In the genomic region with DNA sequence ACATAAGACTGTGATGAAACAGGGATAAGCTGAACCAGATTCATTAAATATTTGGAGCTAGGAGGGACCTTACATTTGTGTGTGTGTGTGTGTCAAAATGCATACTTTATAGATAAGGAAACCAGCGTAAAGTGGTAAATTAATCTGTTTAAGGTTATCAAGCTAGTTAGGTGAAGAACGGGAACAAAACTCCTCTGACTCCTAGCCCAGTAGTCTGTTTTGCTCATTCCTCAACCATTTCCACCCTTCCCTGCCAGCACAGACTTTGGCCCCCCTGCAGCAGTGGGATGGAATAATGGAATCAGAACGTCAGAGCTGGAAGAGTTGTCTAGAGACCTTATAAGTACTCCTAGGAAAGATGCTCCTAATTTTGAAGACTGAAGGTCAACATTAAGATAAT, we compare ENCODE assay signal across 20 cellular contexts. TPM values are rescaled to one million over a fixed set of nuclear protein-coding genes. Genes with fewer than 3 reads are reported as not detected.
A peak's percentile ranks its signal among the peaks of the same experiment; 100 is the strongest.
DNase-seq lines count a peak whose midpoint lies in the region; ATAC-seq, FAIRE-seq and TF ChIP-seq lines count a peak whose summit lies in the region.
"Had no signal": no experiment of that assay in that cellular context is flagged by ENCODE, and none has a peak within 500 bp of the region (broad histone marks: within the 10 kb centered on the region; RNA-seq: fewer than 3 reads in every experiment).

No MANE protein-coding gene starts in this region.

- POLR2A ChIA-PET in K562 (lab: Yijun Ruan, JAX): no interaction called here

- DNase-seq in H9 (no peak), K562 (ENCODE audit: extremely low read depth in 1 of 4, low spot score in 3 of 4) (no peak), iris pigment epithelial cell (ENCODE audit: low read depth) (peak; percentile 19), Calu3 (no peak)
- no peak for DNase-seq in activated T-cell treated with anti-CD3 and anti-CD28 coated beads, Interleukin-2, amount 50 U/mL, for 72 hours
- DNase-seq in activated T-cell treated with anti-CD3 and anti-CD28 coated beads, Interleukin-2, amount 50 U/mL, for 1 hour: no peak
- DNase-seq in activated T-cell treated with anti-CD3 and anti-CD28 coated beads, Interleukin-2, amount 50 U/mL, for 48 hours: no peak
- DNase-seq: CD8-positive, alpha-beta memory T cell; GDM1; NCI-H1105 treated with DMSO at 0.1 percent for 48 hours; NCI-H2029 treated with DMSO at 0.1 percent for 48 hours; NCI-H2171; NCI-H446 had no signal

- H3K9me3 Mint-ChIP-seq in H9 (no peaks in the 10 kb centered on the region), Calu3 (ENCODE audit: low read depth, unreplicated experiment) (no peaks in the 10 kb centered on the region)
- no peaks in the 10 kb centered on the region for H3K9me3 Mint-ChIP-seq in activated T-cell treated with anti-CD3 and anti-CD28 coated beads, Interleukin-2, amount 50 U/mL, for 72 hours

- TF ChIP-seq RAD21 in K562 (CRISPR knock-in tag; conservative IDR thresholded peaks at IDR 0.05 in 1 of 2, IDR thresholded peaks at IDR 0.05 in 1 of 2): no peak

- no peak overlapping the region for H2BK12ac ChIP-seq in H9 (ENCODE audit: insufficient read length, low read depth, low read length)

- H2AK5ac ChIP-seq in H9 (ENCODE audit: insufficient read length, low read length): no peak overlapping the region

- no peak overlapping the region for H3T11ph ChIP-seq in H9 (ENCODE audit: low read length)

- no peak overlapping the region for H3K56ac ChIP-seq in H9 (ENCODE audit: insufficient read length, low read depth, low read length)

- CTCF ChIA-PET in K562 (lab: Yijun Ruan, JAX; ENCODE audit: low intra/inter-chr PET ratio) (no interaction called here), Calu3 (lab: Charles Lee) (interaction anchor here (0.6 to 1.4 kb wide), 4 partner anchors 14 to 1325 kb away, joined by 3 read pairs; no protein-coding TSS in a partner anchor)

- no peaks in the 10 kb centered on the region for H3K79me1 ChIP-seq in H9 (ENCODE audit: insufficient read depth, low read depth, low read length, poor library complexity, severe bottlenecking)

- H3K9ac ChIP-seq in H9 (ENCODE audit: extremely low read depth, insufficient read length, low read length): no peak overlapping the region
- no peak overlapping the region for H3K9ac ChIP-seq in K562 (ENCODE audit: insufficient read depth in 1 of 2, low read depth in 2 of 2, low read length in 2 of 2)

- no peak overlapping the region for H4K5ac ChIP-seq in H9 (ENCODE audit: insufficient read length, low read depth, low read length)

- no peak overlapping the region for H2BK5ac ChIP-seq in H9 (ENCODE audit: insufficient read length, low read length)

- TF ChIP-seq EP300 in K562 (IDR thresholded peaks at IDR 0.05; ENCODE audit: low read length): no peak

- no peak overlapping the region for H3K27ac ChIP-seq in H9 (ENCODE audit: insufficient read length, low read depth, low read length)
- H3K27ac ChIP-seq in K562 (ENCODE audit: extremely low read depth, low read depth, low read length): no peak overlapping the region
- H3K27ac ChIP-seq: C4-2B, SJSA1 had no signal

- H2BK20ac ChIP-seq in H9 (ENCODE audit: low read depth, low read length, poor library complexity, severe bottlenecking): no peak overlapping the region

- H3K14ac ChIP-seq in H9 (ENCODE audit: insufficient read depth, low read length): 0 out of 2 replicates have a peak overlapping the region, but pooled peaks have one; percentile 25

- BruUV-seq in K562 (replicated peaks; lab: Mats Ljungman, UMichigan): no TSS peak
- BruUV-seq in Calu3 (replicated peaks; lab: Mats Ljungman, UMichigan): no TSS peak

- TF ChIP-seq POLR2A in K562 (conservative IDR thresholded peaks at IDR 0.05): no peak

- H3K9me3 ChIP-seq in H9 (ENCODE audit: control insufficient read depth, low read depth, low read length): no peaks in the 10 kb centered on the region
- no peaks in the 10 kb centered on the region for H3K9me3 ChIP-seq in K562 (replicated peaks; ENCODE audit: control insufficient read depth, insufficient read depth, low read depth, low read length)
- H3K9me3 ChIP-seq: HAP-1, SJSA1 had no signal

- no peak overlapping the region for H3K4ac ChIP-seq in H9 (ENCODE audit: low read depth, low read length)

- no CpG with 5 or more reads among the region's 3 CpGs for WGBS in H9 (ENCODE audit: extremely low coverage, insufficient read length, low lambda C conversion rate)
- 0% methylated on average over 3 of the region's 3 CpGs for WGBS in K562 (ENCODE audit: insufficient coverage, low coverage, missing lambda C conversion rate)

- H3K23me2 ChIP-seq in H9 (ENCODE audit: insufficient read length, low read depth, low read length, poor library complexity, severe bottlenecking): no peaks in the 10 kb centered on the region

- H3K9me1 ChIP-seq in K562 (ENCODE audit: control insufficient read depth, insufficient read depth, low read length): no peaks in the 10 kb centered on the region

- no peak overlapping the region for H4K91ac ChIP-seq in H9 (ENCODE audit: insufficient read length, low read depth, low read length)

- H3K4me1 ChIP-seq in H9 (ENCODE audit: insufficient read depth, low read length) (peaks cover 3% of the 10 kb centered on the region; the same call in 1 of the 2 replicates), K562 (replicated peaks in 1 of 2; ENCODE audit: control insufficient read depth in 2 of 2, insufficient read depth in 2 of 2, low read length in 2 of 2) (no peaks in the 10 kb centered on the region)
- H3K4me1 ChIP-seq: HAP-1, SJSA1 had no signal

- no peak overlapping the region for H3K18ac ChIP-seq in H9 (ENCODE audit: insufficient read length, low read depth, low read length)

- no peak overlapping the region for H3K4me2 ChIP-seq in H9 (ENCODE audit: insufficient read depth, insufficient read length, low read length)
- H3K4me2 ChIP-seq in K562 (ENCODE audit: insufficient read depth, low read length): no peak overlapping the region

- H3K27ac Mint-ChIP-seq in H9: no peak overlapping the region
- no peak overlapping the region for H3K27ac Mint-ChIP-seq in activated T-cell treated with anti-CD3 and anti-CD28 coated beads, Interleukin-2, amount 50 U/mL, for 72 hours
- no peak overlapping the region for H3K27ac Mint-ChIP-seq in Calu3 (ENCODE audit: unreplicated experiment)
- H3K27ac Mint-ChIP-seq: CD8-positive, alpha-beta memory T cell had no signal

- no peak overlapping the region for H4K8ac ChIP-seq in H9 (replicated peaks; ENCODE audit: insufficient read length, low read depth, low read length)

- no peaks in the 10 kb centered on the region for H3K36me3 Mint-ChIP-seq in H9 (ENCODE audit: insufficient read depth in 1 of 3, low read depth in 3 of 3)
- H3K36me3 Mint-ChIP-seq in activated T-cell treated with anti-CD3 and anti-CD28 coated beads, Interleukin-2, amount 50 U/mL, for 72 hours (ENCODE audit: insufficient read depth in 2 of 2): no peaks in the 10 kb centered on the region
- H3K36me3 Mint-ChIP-seq in Calu3 (ENCODE audit: insufficient read depth, unreplicated experiment): no peaks in the 10 kb centered on the region
- H3K36me3 Mint-ChIP-seq: CD8-positive, alpha-beta memory T cell had no signal

- H3K27me3 ChIP-seq in H9 (ENCODE audit: insufficient read depth, low read length) (no peaks in the 10 kb centered on the region), K562 (ENCODE audit: control insufficient read depth in 2 of 2, insufficient read depth in 2 of 2, low read length in 2 of 2) (peaks cover 10 to 20% of the 10 kb centered on the region in 2 experiments; a peak in 4 of 5 replicates)

- in situ Hi-C loops in K562 (cut with MboI): no loop called here

- H2BK120ac ChIP-seq in H9 (ENCODE audit: low read depth, low read length, poor library complexity, severe bottlenecking): no peak overlapping the region

- no peaks in the 10 kb centered on the region for H3K79me2 ChIP-seq in H9 (ENCODE audit: insufficient read depth, low read length)
- no peaks in the 10 kb centered on the region for H3K79me2 ChIP-seq in K562 (ENCODE audit: control insufficient read depth, insufficient read depth, low read length)

- H2AFZ ChIP-seq in H9 (ENCODE audit: low read length) (no peak overlapping the region), K562 (ENCODE audit: low read depth, low read length) (no peak overlapping the region)

- H3K36me3 ChIP-seq in K562 (ENCODE audit: control insufficient read depth, insufficient read depth, low read length): no peaks in the 10 kb centered on the region
- H3K36me3 ChIP-seq: HAP-1, SJSA1 had no signal

- TF ChIP-seq CTCF in H9 (conservative IDR thresholded peaks at IDR 0.05) (no peak), K562 (IDR thresholded peaks at IDR 0.05 in 2 of 3, conservative IDR thresholded peaks at IDR 0.05 in 1 of 3; ENCODE audit: insufficient read depth in 2 of 3, low read depth in 1 of 3, low read length in 3 of 3) (no peak), Calu3 (IDR thresholded peaks at IDR 0.05; ENCODE audit: unreplicated experiment) (no peak)

- peak; percentile 55 for FAIRE-seq in K562 (lab: Jason Lieb, UNC)
- FAIRE-seq: GM19239, RCC 7860 had no signal

- H3K23ac ChIP-seq in H9 (ENCODE audit: insufficient read length, low read depth, low read length): no peak overlapping the region

- H3K4me3 Mint-ChIP-seq in H9: no peak overlapping the region
- no peak overlapping the region for H3K4me3 Mint-ChIP-seq in activated T-cell treated with anti-CD3 and anti-CD28 coated beads, Interleukin-2, amount 50 U/mL, for 72 hours
- H3K4me3 Mint-ChIP-seq in Calu3 (ENCODE audit: low read depth, unreplicated experiment): no peak overlapping the region
- H3K4me3 Mint-ChIP-seq: CD8-positive, alpha-beta memory T cell had no signal

- H3K27me3 Mint-ChIP-seq in H9 (ENCODE audit: low read depth) (no peaks in the 10 kb centered on the region), Calu3 (ENCODE audit: unreplicated experiment) (peaks cover 50% of the 10 kb centered on the region)
- H3K27me3 Mint-ChIP-seq in activated T-cell treated with anti-CD3 and anti-CD28 coated beads, Interleukin-2, amount 50 U/mL, for 72 hours (ENCODE audit: low read depth): peaks cover 41% of the 10 kb centered on the region

- intact Hi-C loops in K562 (cut with micrococcal nuclease) (no loop called here), Calu3 (cut with micrococcal nuclease; ENCODE audit: unreplicated experiment) (no loop called here)

- no peak overlapping the region for H2BK15ac ChIP-seq in H9 (ENCODE audit: low read depth, low read length)

- H3K4me1 Mint-ChIP-seq in H9 (peaks cover 11 to 21% of the 10 kb centered on the region in 2 experiments), Calu3 (ENCODE audit: low read depth, unreplicated experiment) (no peaks in the 10 kb centered on the region)
- H3K4me1 Mint-ChIP-seq in activated T-cell treated with anti-CD3 and anti-CD28 coated beads, Interleukin-2, amount 50 U/mL, for 72 hours (ENCODE audit: low read depth): no peaks in the 10 kb centered on the region
- H3K4me1 Mint-ChIP-seq: CD8-positive, alpha-beta memory T cell had no signal

- no peak for ATAC-seq in K562
- no peak for ATAC-seq in activated T-cell treated with anti-CD3 and anti-CD28 coated beads, Interleukin-2, amount 50 U/mL, for 72 hours (replicated peaks in 1 of 2)

- no peak overlapping the region for H3K4me3 ChIP-seq in K562
- H3K4me3 ChIP-seq: HAP-1, SJSA1 had no signal

- no peaks in the 10 kb centered on the region for H4K20me1 ChIP-seq in H9 (ENCODE audit: control insufficient read depth, insufficient read depth, insufficient read length)
- no peaks in the 10 kb centered on the region for H4K20me1 ChIP-seq in K562 (replicated peaks; ENCODE audit: control insufficient read depth, insufficient read depth, low read length)

RNA-seq across cellular contexts. Expression of a gene that starts 6.5 kb away (rescaled TPM):
- total RNA-seq in H9 (2021): not detected in 2 replicates
- not detected in 2 replicates for total RNA-seq in K562 (2011; cell fraction: chromatin; rRNA removed; ENCODE audit: low replicate concordance)
- not detected in 2 replicates for total RNA-seq in K562 (2011; cell fraction: nucleolus; rRNA removed)
- total RNA-seq in K562 (2011; cell fraction: nucleoplasm; rRNA removed): not detected in 2 replicates
- total RNA-seq in K562 (2014; rRNA removed): not detected in 2 replicates
- total RNA-seq in K562 (2014; rRNA removed; fragmentation: Illumina TruSeq; extraction: Trizol): not detected in 2 replicates
- not detected in 2 replicates for total RNA-seq in K562 (2015; rRNA removed; fragmentation: Illumina TruSeq; extraction: Trizol)
- total RNA-seq in K562 (2021): not detected in 2 replicates
- not detected in 2 replicates for polyA plus RNA-seq in K562 (2011; rRNA removed)
- not detected in 2 replicates for polyA plus RNA-seq in K562 (2011; cell fraction: cytosol; rRNA removed)
- polyA plus RNA-seq in K562 (2011; cell fraction: nucleus; rRNA removed): not detected in 2 replicates
- not detected in 2 replicates for polyA plus RNA-seq in K562 (2012)
- not detected in 2 replicates for polyA plus RNA-seq in K562 (2014; fragmentation: Illumina TruSeq; extraction: Trizol)
- not detected for polyA plus RNA-seq in K562 (2014; fragmentation: Nextera tagmentation; extraction: Ambion mirVana)
- polyA plus RNA-seq in K562 (2014; rRNA removed): not detected in 2 replicates
- not detected in 2 replicates for polyA minus RNA-seq in K562 (2011; rRNA and poly(A)+ RNA removed)
- polyA minus RNA-seq in K562 (2011; cell fraction: cytosol; rRNA and poly(A)+ RNA removed): not detected in 2 replicates
- not detected in 2 replicates for polyA minus RNA-seq in K562 (2011; cell fraction: nucleus; rRNA and poly(A)+ RNA removed)
- total RNA-seq in activated T-cell treated with anti-CD3 and anti-CD28 coated beads, Interleukin-2, amount 50 U/mL, for 72 hours: not detected
- total RNA-seq in Calu3 (2022): not detected in 2 replicates
- total RNA-seq: CD8-positive, alpha-beta memory T cell; HT1080; OCI-LY7; SJSA1 had no signal
- polyA plus RNA-seq: CD8-positive, alpha-beta memory T cell had no signal
